In genomic region chr20:10671850-10672578, GRCh38 we compare ENCODE assay signal across 8 cellular contexts. TPM values are rescaled to one million over a fixed set of nuclear protein-coding genes. Genes with fewer than 3 reads are reported as not detected.
DNase-seq lines count a peak whose midpoint lies in the region; ATAC-seq, FAIRE-seq and TF ChIP-seq lines count a peak whose summit lies in the region.

No MANE protein-coding gene starts in this region.

- peak overlapping the region; percentile 92 for H3K4me3 ChIP-seq in A549
- peak overlapping the region; percentile 63 for H3K4me3 ChIP-seq in GM12864 (ENCODE audit: low read depth, low read length)
- peak overlapping the region; percentile 61 to 91 (median 80) for H3K4me3 ChIP-seq in dorsolateral prefrontal cortex
- H3K4me3 ChIP-seq in lung = peak overlapping the region; percentile 94
- peak overlapping the region; percentile 88 to 90 for H3K4me3 ChIP-seq in tibial artery

- H3K36me3 ChIP-seq in lung (ENCODE audit: control insufficient read depth in 2 of 2, insufficient read depth in 2 of 2, low read length in 2 of 2) (no peaks in the 10 kb centered on the region), tibial artery (peaks cover 19 to 30% (median 25%) of the 10 kb centered on the region in 3 donors)

- no peak for TF ChIP-seq CTCF in A549 (IDR thresholded peaks at IDR 0.05)
- no peak for TF ChIP-seq CTCF in GM12864 (IDR thresholded peaks at IDR 0.05; ENCODE audit: low read depth, low read length, missing control alignments)
- no peak for TF ChIP-seq CTCF in dorsolateral prefrontal cortex (IDR thresholded peaks at IDR 0.05 in 54 of 56, conservative IDR thresholded peaks at IDR 0.05 in 2 of 56; ENCODE audit: low read depth in 1 of 56, partially characterized antibody in 56 of 56)
- no peak for TF ChIP-seq CTCF in lung (IDR thresholded peaks at IDR 0.05; ENCODE audit: control extremely low read depth, extremely low read depth)
- TF ChIP-seq CTCF in tibial artery (IDR thresholded peaks at IDR 0.05) = no peak

- TF ChIP-seq EP300 in A549 (IDR thresholded peaks at IDR 0.05) = no peak

- H3K27ac ChIP-seq in A549 (peak overlapping the region; percentile 95 to 97), dorsolateral prefrontal cortex (peak overlapping the region in 56 of 59 donors; percentile 15 to 95 (median 90)), lung (ENCODE audit: low read depth in 1 of 2, low read length in 1 of 2) (peak overlapping the region; percentile 74 to 97), tibial artery (peak overlapping the region; percentile 99)

- under 1% methylated on average over 30 of the region's 42 CpGs for WGBS in A549 (ENCODE audit: missing lambda C conversion rate)
- 0 to 1% methylated on average over 37 to 42 of the region's 42 CpGs for WGBS in lung, 2 donors

- DNase-seq in A549 (ENCODE audit: low read depth in 1 of 2, low spot score in 1 of 2) (no peak), GM12864 (ENCODE audit: low read depth) (no peak), RPMI7951 (ENCODE audit: low read depth) (peak; percentile 73), dorsolateral prefrontal cortex (peak in 3 of 10 donors; percentile 24 to 53 (median 35)), lung (ENCODE audit: low spot score) (peak; percentile 86), tibial artery (peak; percentile 88 to 89), DMS79 treated with DMSO at 0.1 percent for 48 hours (lab: John Stamatoyannopoulos, UW) (no peak)

- peak; percentile 8 to 14; a peak in 3 of 6 replicates for ATAC-seq in A549
- ATAC-seq in lung (ENCODE audit: insufficient read depth, low FRiP score) = peak; percentile 10
- ATAC-seq in HG02973 (IDR thresholded peaks at IDR 0.05; ENCODE audit: unreplicated experiment) = no peak

- H3K4me1 ChIP-seq in A549 (peaks cover 49% of the 10 kb centered on the region), lung (ENCODE audit: control insufficient read depth in 2 of 2, insufficient read depth in 2 of 2, low read length in 2 of 2) (peaks cover 4 to 6% of the 10 kb centered on the region in 2 donors), tibial artery (peaks cover 0 to 39% (median 31%) of the 10 kb centered on the region in 4 donors)

- CTCF ChIA-PET in A549 (lab: Yijun Ruan, JAX) = interaction anchor here (0.7 to 3.0 kb wide), 53 partner anchors 9 to 1055 kb away, joined by 3 to 30 read pairs (median 4); partner anchors contain the start of genes MKKS and SLX4IP

- TF ChIP-seq POLR2A in A549 (IDR thresholded peaks at IDR 0.05; ENCODE audit: low read length) = no peak

- intact Hi-C loops in dorsolateral prefrontal cortex (cut with DNase I) (loop anchor here (2.0 to 5.0 kb wide), 5 partner anchors 35 to 600 kb away; no protein-coding TSS in a partner anchor), tibial artery (cut with DNase I; ENCODE audit: low total_unique reads) (loop anchor here (5.0 to 10.0 kb wide), 6 partner anchors 120 to 873 kb away; partner anchors contain the start of genes MKKS and SLX4IP)

- no peak for FAIRE-seq in A549 (lab: Jason Lieb, UNC)

- POLR2A ChIA-PET in A549 (lab: Yijun Ruan, JAX) = interaction anchor here (0.6 to 6.1 kb wide), 18 partner anchors 10 to 783 kb away, joined by 3 to 79 read pairs (median 6); partner anchors contain the start of genes MKKS and SLX4IP

- H3K4me2 ChIP-seq in A549 = peak overlapping the region; percentile 91

- no peaks in the 10 kb centered on the region for H3K27me3 ChIP-seq in dorsolateral prefrontal cortex
- H3K27me3 ChIP-seq in lung (ENCODE audit: control insufficient read depth, insufficient read depth) = no peaks in the 10 kb centered on the region
- no peaks in the 10 kb centered on the region for H3K27me3 ChIP-seq in tibial artery

- TF ChIP-seq RAD21 in A549 (conservative IDR thresholded peaks at IDR 0.05 in 1 of 2, IDR thresholded peaks at IDR 0.05 in 1 of 2) = no peak

- H3K9me3 ChIP-seq in A549 (no peaks in the 10 kb centered on the region), lung (ENCODE audit: control insufficient read depth in 2 of 2, insufficient read depth in 1 of 2, low read length in 1 of 2) (no peaks in the 10 kb centered on the region), tibial artery (no peaks in the 10 kb centered on the region)

TF ChIP-seq in A549, 52 proteins besides CTCF, POLR2A, EP300 and RAD21:
- TF ChIP-seq REST (IDR thresholded peaks at IDR 0.05) = peak; percentile 8; the same call in 1 of the 2 replicates
- TF ChIP-seq RNF2 (IDR thresholded peaks at IDR 0.05; ENCODE audit: borderline replicate concordance, low read depth) = 0 out of 2 replicates have a peak, but pooled peaks have one; percentile 8
- TF ChIP-seq ZC3H11A (IDR thresholded peaks at IDR 0.05) = no peak
- peak in 1 of 2 experiments; percentile 52; a peak in 3 of 5 replicates for TF ChIP-seq JUN (IDR thresholded peaks at IDR 0.05)
- 0 out of 2 replicates have a peak, but pooled peaks have one; percentile 25 for TF ChIP-seq KDM5A (IDR thresholded peaks at IDR 0.05)
TF ChIP-seq in A549: peak in this region for 4.

RNA-seq across cellular contexts. Expression of gene JAG1, which starts 1.8 kb away (rescaled TPM):
- polyA plus RNA-seq in A549 (2011; rRNA removed) (90.0 and 141 TPM in 2 replicates), A549 (2017; fragmentation: RNase III; extraction: RNeasy Plus Mini Kit Qiagen cat#74134 plus additional on column Dnase treatment) (75.7 to 80.9 TPM (median 80.8 TPM) in 3 replicates), lung (10 to 100 TPM; 11.9 to 32.3 TPM)
- 34.0 and 43.4 TPM in 2 replicates for polyA plus RNA-seq in A549 (2012; cell fraction: cytosol; rRNA removed)
- polyA plus RNA-seq in A549 (2012; cell fraction: nucleus; rRNA removed) = 147 and 253 TPM in 2 replicates
- 334 and 370 TPM in 2 replicates for polyA minus RNA-seq in A549 (2011; rRNA and poly(A)+ RNA removed)
- 3.0 and 3.1 TPM in 2 replicates for total RNA-seq in RPMI7951 (2014; rRNA removed; shearing (Covaris generic))
- total RNA-seq in dorsolateral prefrontal cortex (10 to 100 TPM; 10.2 to 51.4 (median 21.3) TPM), lung (10 to 100 TPM; 61.4 to 70.3 TPM)

Comparison
In these comparisons a context has a peak if more than half of its experiments do, and no peak if none do; other contexts are left out.
1. DNase-seq: peak in RPMI7951 (single experiment), lung (single experiment) and tibial artery (2 of 2); none in A549 (0 of 2), GM12864 (single experiment) and DMS79 treated with DMSO at 0.1 percent for 48 hours (single experiment).
2. Peak in every context shown above with its lines, with median percentiles within 50 percentile points of each other: H3K27ac ChIP-seq and H3K4me3 ChIP-seq.